In genomic region chr2:177237932-177238331, GRCh38 we compare ENCODE assay signal across 15 cellular contexts. TPM values are rescaled to one million over a fixed set of nuclear protein-coding genes. Genes with fewer than 3 reads are reported as not detected.
DNase-seq lines count a peak whose midpoint lies in the region; ATAC-seq and TF ChIP-seq lines count a peak whose summit lies in the region.
"Had no signal": no experiment of that assay in that cellular context is flagged by ENCODE, and none has a peak within 500 bp of the region (broad histone marks: within the 10 kb centered on the region; RNA-seq: fewer than 3 reads in every experiment).

No MANE protein-coding gene starts in this region.

- peaks cover 45% of the 10 kb centered on the region for H3K36me3 Mint-ChIP-seq in activated naive CD8-positive, alpha-beta T cell treated with anti-CD3 and anti-CD28 coated beads for 36 hours
- peaks cover 9 to 23% (median 16%) of the 10 kb centered on the region in 5 donors for H3K36me3 Mint-ChIP-seq in naive thymus-derived CD4-positive, alpha-beta T cell

- no peaks in the 10 kb centered on the region for H3K9me3 ChIP-seq in breast epithelium
- no peaks in the 10 kb centered on the region for H3K9me3 ChIP-seq in mammary epithelial cell (replicated peaks; ENCODE audit: insufficient read depth, low read length)
- H3K9me3 ChIP-seq in naive thymus-derived CD4-positive, alpha-beta T cell (ENCODE audit: control insufficient read depth in 2 of 3, low read length in 3 of 3), result no peaks in the 10 kb centered on the region
- H3K9me3 ChIP-seq in upper lobe of left lung, result no peaks in the 10 kb centered on the region
- H3K9me3 ChIP-seq: MG63 had no signal

- H3K4me2 ChIP-seq in mammary epithelial cell (ENCODE audit: insufficient read depth, low read depth, low read length), result no peak overlapping the region

- H3K36me3 ChIP-seq in breast epithelium, result no peaks in the 10 kb centered on the region
- peaks cover 10% of the 10 kb centered on the region for H3K36me3 ChIP-seq in mammary epithelial cell (ENCODE audit: insufficient read depth, low read length)
- H3K36me3 ChIP-seq in naive thymus-derived CD4-positive, alpha-beta T cell (ENCODE audit: control insufficient read depth in 2 of 3, insufficient read depth in 3 of 3, low read length in 3 of 3), result peaks cover 0 to 23% (median under 1%) of the 10 kb centered on the region in 3 experiments
- peaks cover 5 to 18% (median 11%) of the 10 kb centered on the region in 4 donors for H3K36me3 ChIP-seq in upper lobe of left lung

- H3K79me2 ChIP-seq in mammary epithelial cell (ENCODE audit: insufficient read depth, low read length), result peaks cover 98% of the 10 kb centered on the region

- BruUV-seq in mammary epithelial cell (replicated peaks; lab: Mats Ljungman, UMichigan), result no TSS peak

- in situ Hi-C loops in mammary epithelial cell (cut with MboI; ENCODE audit: low sequenced_read_pairs in 2 of 2), result no loop called here

- dilution Hi-C loops in mammary epithelial cell (cut with HindIII; ENCODE audit: low sequenced_read_pairs), result no loop called here

- H3K9ac ChIP-seq in mammary epithelial cell (ENCODE audit: insufficient read depth, low read length), result no peak overlapping the region

- TF ChIP-seq EP300 in upper lobe of left lung (IDR thresholded peaks at IDR 0.05), result no peak

- H3K27me3 ChIP-seq in breast epithelium (no peaks in the 10 kb centered on the region), mammary epithelial cell (ENCODE audit: insufficient read depth, low read length) (no peaks in the 10 kb centered on the region), upper lobe of left lung (no peaks in the 10 kb centered on the region)
- no peaks in the 10 kb centered on the region for H3K27me3 ChIP-seq in naive thymus-derived CD4-positive, alpha-beta T cell (ENCODE audit: control insufficient read depth in 2 of 2, insufficient read depth in 2 of 2, low read length in 2 of 2)
- H3K27me3 ChIP-seq: MG63 had no signal

- no peak overlapping the region for H3K4me3 Mint-ChIP-seq in activated naive CD8-positive, alpha-beta T cell treated with anti-CD3 and anti-CD28 coated beads for 36 hours
- peak overlapping the region in 4 of 10 donors; percentile 6 to 59 (median 18) for H3K4me3 Mint-ChIP-seq in naive thymus-derived CD4-positive, alpha-beta T cell
- H3K4me3 Mint-ChIP-seq: naive B cell had no signal

- H3K27ac ChIP-seq in breast epithelium, result peak overlapping the region; percentile 2 to 96
- no peak overlapping the region for H3K27ac ChIP-seq in mammary epithelial cell (ENCODE audit: insufficient read depth, low read depth, low read length)
- H3K27ac ChIP-seq in naive thymus-derived CD4-positive, alpha-beta T cell (ENCODE audit: low read depth, low read length), result no peak overlapping the region
- H3K27ac ChIP-seq in upper lobe of left lung, result peak overlapping the region in 3 of 4 donors; percentile 4 to 92 (median 86)
- H3K27ac ChIP-seq: VCaP had no signal

- H3K4me1 ChIP-seq in breast epithelium (peaks cover 7 to 24% of the 10 kb centered on the region in 2 donors), mammary epithelial cell (ENCODE audit: insufficient read depth, low read length) (peaks cover 34% of the 10 kb centered on the region), upper lobe of left lung (peaks cover 65 to 77% (median 71%) of the 10 kb centered on the region in 4 donors)
- peaks cover 38 to 40% of the 10 kb centered on the region in 2 donors for H3K4me1 ChIP-seq in naive thymus-derived CD4-positive, alpha-beta T cell (ENCODE audit: control insufficient read depth in 2 of 2, insufficient read depth in 2 of 2, low read length in 2 of 2)

- POLR2A ChIA-PET in naive thymus-derived CD4-positive, alpha-beta T cell (lab: Charles Lee), result interaction anchor here (0.9 to 4.9 kb wide), 6 partner anchors 8 to 26 kb away, joined by 3 to 65 read pairs (median 4); partner anchors contain the start of genes HNRNPA3 and NFE2L2

- ATAC-seq in naive thymus-derived CD4-positive, alpha-beta T cell, result no peak
- no peak for ATAC-seq in upper lobe of left lung (ENCODE audit: low FRiP score in 2 of 2)
- no peak for ATAC-seq in HG02852 (IDR thresholded peaks at IDR 0.05; ENCODE audit: unreplicated experiment)
- ATAC-seq: T-cell had no signal

- TF ChIP-seq POLR2A in breast epithelium (IDR thresholded peaks at IDR 0.05), result no peak
- TF ChIP-seq POLR2A in upper lobe of left lung (IDR thresholded peaks at IDR 0.05), result no peak

- WGBS in mammary epithelial cell (ENCODE audit: low coverage, missing lambda C conversion rate), result 0% methylated on average over 2 of the region's 2 CpGs
- 36 to 53% methylated on average over 2 of the region's 2 CpGs for WGBS in upper lobe of left lung, 2 donors

- no peaks in the 10 kb centered on the region for H3K9me3 Mint-ChIP-seq in activated naive CD8-positive, alpha-beta T cell treated with anti-CD3 and anti-CD28 coated beads for 36 hours
- peaks cover 0 to 2% (median 0%) of the 10 kb centered on the region in 11 donors for H3K9me3 Mint-ChIP-seq in naive thymus-derived CD4-positive, alpha-beta T cell
- H3K9me3 Mint-ChIP-seq: naive B cell, T-cell had no signal

- peaks cover 22% of the 10 kb centered on the region for H4K20me1 ChIP-seq in mammary epithelial cell (ENCODE audit: insufficient read depth, low read length)

- H3K4me1 Mint-ChIP-seq in activated naive CD8-positive, alpha-beta T cell treated with anti-CD3 and anti-CD28 coated beads for 36 hours, result peaks cover 58% of the 10 kb centered on the region
- peaks cover 58 to 79% (median 74%) of the 10 kb centered on the region in 7 donors for H3K4me1 Mint-ChIP-seq in naive thymus-derived CD4-positive, alpha-beta T cell

- H3K4me3 ChIP-seq in breast epithelium (no peak overlapping the region), mammary epithelial cell (replicated peaks in 1 of 3; ENCODE audit: insufficient read depth in 1 of 3, low read depth in 2 of 3, low read length in 3 of 3) (no peak overlapping the region), upper lobe of left lung (no peak overlapping the region)
- no peak overlapping the region for H3K4me3 ChIP-seq in naive thymus-derived CD4-positive, alpha-beta T cell (ENCODE audit: low read length)
- H3K4me3 ChIP-seq: MG63 had no signal

- TF ChIP-seq CTCF in breast epithelium (IDR thresholded peaks at IDR 0.05), result no peak
- TF ChIP-seq CTCF in mammary epithelial cell (conservative IDR thresholded peaks at IDR 0.05 in 1 of 2, IDR thresholded peaks at IDR 0.05 in 1 of 2; ENCODE audit: extremely low read depth in 1 of 2, insufficient read depth in 1 of 2, low read depth in 1 of 2, low read length in 2 of 2), result no peak
- no peak for TF ChIP-seq CTCF in upper lobe of left lung (IDR thresholded peaks at IDR 0.05)

- H3K27ac Mint-ChIP-seq in activated naive CD8-positive, alpha-beta T cell treated with anti-CD3 and anti-CD28 coated beads for 36 hours, result peak overlapping the region; percentile 39
- peak overlapping the region in 7 of 9 donors; percentile 45 to 88 (median 78) for H3K27ac Mint-ChIP-seq in naive thymus-derived CD4-positive, alpha-beta T cell

- H3K27me3 Mint-ChIP-seq in activated naive CD8-positive, alpha-beta T cell treated with anti-CD3 and anti-CD28 coated beads for 36 hours, result no peaks in the 10 kb centered on the region
- no peaks in the 10 kb centered on the region for H3K27me3 Mint-ChIP-seq in naive thymus-derived CD4-positive, alpha-beta T cell
- H3K27me3 Mint-ChIP-seq: naive B cell, T-cell had no signal

- intact Hi-C loops in breast epithelium (cut with DNase I; ENCODE audit: low total_unique reads) (no loop called here), mammary epithelial cell (cut with micrococcal nuclease) (no loop called here)
- intact Hi-C loops in naive thymus-derived CD4-positive, alpha-beta T cell (cut with micrococcal nuclease), result no loop called here

- no peak overlapping the region for H2AFZ ChIP-seq in mammary epithelial cell (ENCODE audit: low read depth, low read length)

- CTCF ChIA-PET in mammary epithelial cell (lab: Charles Lee; ENCODE audit: low non-redundant PET), result no interaction called here
- CTCF ChIA-PET in naive thymus-derived CD4-positive, alpha-beta T cell (lab: Charles Lee), result interaction anchor here (0.8 to 2.7 kb wide), 5 partner anchors 26 to 95 kb away, joined by 3 to 14 read pairs (median 4); partner anchors contain the start of gene NFE2L2

- no peak for DNase-seq in breast epithelium (ENCODE audit: low spot score in 2 of 2)
- DNase-seq in mammary epithelial cell, result no peak
- DNase-seq in activated naive CD8-positive, alpha-beta T cell treated with anti-CD3 and anti-CD28 coated beads for 36 hours, result no peak
- DNase-seq in naive thymus-derived CD4-positive, alpha-beta T cell, result no peak
- DNase-seq in upper lobe of left lung, result no peak
- DNase-seq in amygdala (lab: John Stamatoyannopoulos, UW), result no peak
- no peak for DNase-seq in NCI-H2107 (lab: John Stamatoyannopoulos, UW)
- DNase-seq: activated effector memory CD4-positive, alpha-beta T cell treated with Interleukin-2 at 50 U/mL for 16 hours; MG63; naive B cell; NCI-H1694 treated with DMSO at 0.1 percent for 48 hours; NCI-H446; T-cell had no signal

RNA-seq across cellular contexts. Expression of gene HNRNPA3, which starts 25.3 kb away (rescaled TPM):
- total RNA-seq in breast epithelium (10 to 100 TPM; 60.6 to 100.0 (median 95.9) TPM), mammary epithelial cell (100 to 1,000 TPM in 1 of 2 donors, 10 to 100 TPM in 1; 18.2 to 196 TPM), upper lobe of left lung (100 to 1,000 TPM in 2 of 6 donors, 10 to 100 TPM in 4; 53.2 to 146 (median 89.0) TPM)
- polyA plus RNA-seq in mammary epithelial cell, result 59.9 TPM
- 29.6 TPM for polyA minus RNA-seq in mammary epithelial cell
- 100 to 1,000 TPM; 253 to 254 TPM for total RNA-seq in activated naive CD8-positive, alpha-beta T cell treated with anti-CD3 and anti-CD28 coated beads for 36 hours
- total RNA-seq in naive thymus-derived CD4-positive, alpha-beta T cell, result 100 to 1,000 TPM; 151 to 311 (median 184) TPM
- polyA plus RNA-seq in naive thymus-derived CD4-positive, alpha-beta T cell, result 10 to 100 TPM; 53.3 to 69.0 TPM

RNA-seq across cellular contexts. Expression of gene NFE2L2, which starts 26.6 kb away (rescaled TPM):
- total RNA-seq in breast epithelium, result 100 to 1,000 TPM in 2 of 3 donors, 10 to 100 TPM in 1; 63.8 to 133 (median 124) TPM
- total RNA-seq in mammary epithelial cell, result 100 to 1,000 TPM in 1 of 2 donors, 10 to 100 TPM in 1; 88.7 to 112 TPM
- polyA plus RNA-seq in mammary epithelial cell, result 107 TPM
- polyA minus RNA-seq in mammary epithelial cell, result 116 TPM
- total RNA-seq in activated naive CD8-positive, alpha-beta T cell treated with anti-CD3 and anti-CD28 coated beads for 36 hours, result 10 to 100 TPM; 68.3 to 70.3 TPM
- 10 to 100 TPM; 58.9 to 99.6 (median 74.7) TPM for total RNA-seq in naive thymus-derived CD4-positive, alpha-beta T cell
- 10 to 100 TPM; 67.4 to 98.5 TPM for polyA plus RNA-seq in naive thymus-derived CD4-positive, alpha-beta T cell
- total RNA-seq in upper lobe of left lung, result 100 to 1,000 TPM in 3 of 6 donors, 10 to 100 TPM in 3; 52.4 to 174 (median 94.4) TPM

Comparison
In these comparisons a context has a peak if more than half of its experiments do, and no peak if none do; other contexts are left out.
1. H3K27ac ChIP-seq: peak in breast epithelium (2 of 2) and upper lobe of left lung (3 of 4); none in mammary epithelial cell (single experiment) and naive thymus-derived CD4-positive, alpha-beta T cell (single experiment).